In the genomic region with DNA sequence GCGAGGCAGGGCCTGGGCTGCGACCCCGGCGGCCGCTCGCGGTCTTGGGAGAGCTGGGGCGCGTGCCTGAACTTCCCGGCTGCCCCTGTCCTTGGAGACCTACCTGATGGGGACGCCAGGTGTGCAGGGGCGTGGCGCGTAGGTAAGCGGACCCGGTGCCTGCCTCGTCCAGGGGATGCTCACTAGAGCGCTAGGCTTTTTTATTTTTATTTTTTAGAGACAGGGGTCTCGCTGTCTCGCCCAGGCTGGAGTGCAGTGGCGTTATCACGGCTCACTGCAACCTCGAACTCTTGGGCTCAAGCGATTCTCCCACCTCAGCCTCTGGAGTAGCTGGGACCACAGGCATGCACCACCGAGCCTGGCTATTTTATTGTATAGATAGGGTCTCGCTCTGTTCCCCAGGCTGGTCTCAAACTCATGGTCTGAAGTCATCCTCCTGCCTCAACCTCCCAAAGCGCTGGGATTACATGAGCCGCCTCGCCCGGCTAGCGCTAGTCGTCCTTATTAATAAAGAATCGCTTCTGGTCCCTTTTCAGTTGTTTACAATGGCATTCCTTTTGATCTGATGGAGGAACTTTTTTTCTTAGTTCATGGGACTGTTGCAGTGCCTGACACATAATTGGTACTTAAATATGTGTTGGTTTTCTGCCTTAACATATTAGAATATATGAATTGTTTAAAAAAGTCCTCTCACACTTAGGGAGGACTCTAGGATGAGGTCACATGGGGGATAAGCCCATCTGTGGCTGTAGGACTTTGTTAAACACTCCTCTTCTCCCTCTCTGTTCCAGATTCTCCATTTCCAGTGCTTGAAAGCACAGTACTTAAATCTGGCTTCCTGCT, we compare ENCODE assay signal across 8 cellular contexts. TPM values are rescaled to one million over a fixed set of nuclear protein-coding genes. Genes with fewer than 3 reads are reported as not detected.
DNase-seq lines count a peak whose midpoint lies in the region; ATAC-seq and TF ChIP-seq lines count a peak whose summit lies in the region.

No MANE protein-coding gene starts in this region.

- H3K4me2 ChIP-seq in DOHH2 (ENCODE audit: low read length) (peak overlapping the region; percentile 66), Loucy (ENCODE audit: low read depth, low read length, poor library complexity, severe bottlenecking) (peak overlapping the region; percentile 88), mammary epithelial cell (ENCODE audit: insufficient read depth, low read depth, low read length) (peak overlapping the region; percentile 94)

- in situ Hi-C loops in mammary epithelial cell (cut with MboI; ENCODE audit: low sequenced_read_pairs in 2 of 2) = no loop called here

- ATAC-seq in mucosa of descending colon (no peak), HG03565 (IDR thresholded peaks at IDR 0.05; ENCODE audit: unreplicated experiment) (no peak)

- peak overlapping the region; percentile 89 for H3K4me3 ChIP-seq in DOHH2 (ENCODE audit: low read length)
- peak overlapping the region; percentile 97 for H3K4me3 ChIP-seq in Loucy (ENCODE audit: low read length, poor library complexity, severe bottlenecking)
- peak overlapping the region; percentile 85 to 89 (median 86) for H3K4me3 ChIP-seq in mammary epithelial cell (replicated peaks in 1 of 3; ENCODE audit: insufficient read depth in 1 of 3, low read depth in 2 of 3, low read length in 3 of 3)
- peak overlapping the region; percentile 90 for H3K4me3 ChIP-seq in mucosa of descending colon

- intact Hi-C loops in mammary epithelial cell (cut with micrococcal nuclease) = no loop called here
- intact Hi-C loops in mucosa of descending colon (cut with DNase I, micrococcal nuclease) = loop anchor here in 1 of 2 donors (10.0 kb wide), 1 partner anchor 52 kb away; no protein-coding TSS in a partner anchor

- H3K4me1 ChIP-seq in DOHH2 (ENCODE audit: control insufficient read depth, low read length) = peaks cover 31% of the 10 kb centered on the region
- H3K4me1 ChIP-seq in Loucy (ENCODE audit: insufficient read depth, low read length, poor library complexity, severe bottlenecking) = peaks cover 43% of the 10 kb centered on the region
- peaks cover 16% of the 10 kb centered on the region for H3K4me1 ChIP-seq in mammary epithelial cell (ENCODE audit: insufficient read depth, low read length)
- H3K4me1 ChIP-seq in mucosa of descending colon (ENCODE audit: low read depth) = peaks cover 13% of the 10 kb centered on the region

- CTCF ChIA-PET in mammary epithelial cell (lab: Charles Lee; ENCODE audit: low non-redundant PET) = no interaction called here

- H3K9me3 ChIP-seq in DOHH2 (ENCODE audit: control insufficient read depth, insufficient read depth, low read length) (no peaks in the 10 kb centered on the region), Loucy (ENCODE audit: insufficient read depth, low read depth, low read length) (no peaks in the 10 kb centered on the region), mammary epithelial cell (replicated peaks; ENCODE audit: insufficient read depth, low read length) (no peaks in the 10 kb centered on the region), mucosa of descending colon (no peaks in the 10 kb centered on the region)

- H3F3A ChIP-seq in DOHH2 (ENCODE audit: control insufficient read depth, insufficient read depth) (no peaks in the 10 kb centered on the region), Loucy (ENCODE audit: low read depth) (no peaks in the 10 kb centered on the region)

- no peak overlapping the region for H3K27ac ChIP-seq in DOHH2 (ENCODE audit: low read depth, low read length)
- peak overlapping the region; percentile 85 for H3K27ac ChIP-seq in mammary epithelial cell (ENCODE audit: insufficient read depth, low read depth, low read length)

- H3K36me3 ChIP-seq in DOHH2 (ENCODE audit: control insufficient read depth, low read length) = peaks cover 44% of the 10 kb centered on the region
- peaks cover 4% of the 10 kb centered on the region; the same call in 1 of the 2 replicates for H3K36me3 ChIP-seq in Loucy (ENCODE audit: insufficient read depth, low read length)
- H3K36me3 ChIP-seq in mammary epithelial cell (ENCODE audit: insufficient read depth, low read length) = peaks cover 7% of the 10 kb centered on the region
- H3K36me3 ChIP-seq in mucosa of descending colon (ENCODE audit: low read depth) = no peaks in the 10 kb centered on the region

- dilution Hi-C loops in mammary epithelial cell (cut with HindIII; ENCODE audit: low sequenced_read_pairs) = no loop called here

- TF ChIP-seq CTCF in DOHH2 (IDR thresholded peaks at IDR 0.05; ENCODE audit: low read depth, low read length, poor library complexity, severe bottlenecking) = no peak
- no peak for TF ChIP-seq CTCF in Loucy (conservative IDR thresholded peaks at IDR 0.05; ENCODE audit: low read length)
- no peak for TF ChIP-seq CTCF in mammary epithelial cell (conservative IDR thresholded peaks at IDR 0.05 in 1 of 2, IDR thresholded peaks at IDR 0.05 in 1 of 2; ENCODE audit: extremely low read depth in 1 of 2, insufficient read depth in 1 of 2, low read depth in 1 of 2, low read length in 2 of 2)
- TF ChIP-seq CTCF in mucosa of descending colon (IDR thresholded peaks at IDR 0.05) = no peak

- peaks cover 45% of the 10 kb centered on the region for H3K79me2 ChIP-seq in DOHH2 (ENCODE audit: control insufficient read depth, low read length)
- H3K79me2 ChIP-seq in Loucy (ENCODE audit: insufficient read depth, low read length) = peaks cover 38% of the 10 kb centered on the region
- H3K79me2 ChIP-seq in mammary epithelial cell (ENCODE audit: insufficient read depth, low read length) = peaks cover 19% of the 10 kb centered on the region

- DNase-seq in mammary epithelial cell (peak; percentile 53), mucosa of descending colon (peak in 2 of 3 donors; percentile 31 to 89), pons (ENCODE audit: low spot score) (no peak), KG1 (lab: John Stamatoyannopoulos, UW) (no peak), RPMI8226 (no peak)

- WGBS in mammary epithelial cell (ENCODE audit: low coverage, missing lambda C conversion rate) = 8% methylated on average over 11 of the region's 33 CpGs

- BruUV-seq in mammary epithelial cell (replicated peaks; lab: Mats Ljungman, UMichigan) = no TSS peak

- H4K20me1 ChIP-seq in DOHH2 (ENCODE audit: control insufficient read depth, insufficient read depth, low read depth, low read length) (no peaks in the 10 kb centered on the region), Loucy (ENCODE audit: insufficient read depth, low read length, poor library complexity, severe bottlenecking) (no peaks in the 10 kb centered on the region), mammary epithelial cell (ENCODE audit: insufficient read depth, low read length) (no peaks in the 10 kb centered on the region)

- H3K9me2 ChIP-seq in DOHH2 (replicated peaks; ENCODE audit: control insufficient read depth, low read length) = no peaks in the 10 kb centered on the region
- no peaks in the 10 kb centered on the region for H3K9me2 ChIP-seq in Loucy (replicated peaks; ENCODE audit: low read depth, low read length)

- peak overlapping the region; percentile 98 for H3K9ac ChIP-seq in Loucy (ENCODE audit: low read depth, low read length, poor library complexity, severe bottlenecking)
- H3K9ac ChIP-seq in mammary epithelial cell (ENCODE audit: insufficient read depth, low read length) = peak overlapping the region; percentile 55

- H2AFZ ChIP-seq in Loucy (ENCODE audit: low read length) (peak overlapping the region; percentile 84; the same call in 1 of the 2 replicates), mammary epithelial cell (ENCODE audit: low read depth, low read length) (peak overlapping the region; percentile 96)

- H3K27me3 ChIP-seq in DOHH2 (ENCODE audit: control insufficient read depth, low read length) (no peaks in the 10 kb centered on the region), Loucy (ENCODE audit: insufficient read depth, low read length, poor library complexity, severe bottlenecking) (no peaks in the 10 kb centered on the region), mammary epithelial cell (ENCODE audit: insufficient read depth, low read length) (no peaks in the 10 kb centered on the region)

RNA-seq across cellular contexts. Expression of a gene that starts 0.8 kb away (rescaled TPM):
- total RNA-seq in mammary epithelial cell (10 to 100 TPM; 12.3 to 14.3 TPM), mucosa of descending colon (10 to 100 TPM; 20.0 to 24.0 (median 21.5) TPM)
- 8.3 TPM for polyA plus RNA-seq in mammary epithelial cell
- polyA minus RNA-seq in mammary epithelial cell = 2.4 TPM

Comparison
In these comparisons a context has a peak if more than half of its experiments do, and no peak if none do; other contexts are left out.
1. DNase-seq: peak in mammary epithelial cell (single experiment) and mucosa of descending colon (2 of 3); none in pons (single experiment), KG1 (single experiment) and RPMI8226 (single experiment).
2. Peak in every context shown above with its lines, with median percentiles within 50 percentile points of each other: H3K4me2 ChIP-seq and H3K4me3 ChIP-seq.